In the genomic region with DNA sequence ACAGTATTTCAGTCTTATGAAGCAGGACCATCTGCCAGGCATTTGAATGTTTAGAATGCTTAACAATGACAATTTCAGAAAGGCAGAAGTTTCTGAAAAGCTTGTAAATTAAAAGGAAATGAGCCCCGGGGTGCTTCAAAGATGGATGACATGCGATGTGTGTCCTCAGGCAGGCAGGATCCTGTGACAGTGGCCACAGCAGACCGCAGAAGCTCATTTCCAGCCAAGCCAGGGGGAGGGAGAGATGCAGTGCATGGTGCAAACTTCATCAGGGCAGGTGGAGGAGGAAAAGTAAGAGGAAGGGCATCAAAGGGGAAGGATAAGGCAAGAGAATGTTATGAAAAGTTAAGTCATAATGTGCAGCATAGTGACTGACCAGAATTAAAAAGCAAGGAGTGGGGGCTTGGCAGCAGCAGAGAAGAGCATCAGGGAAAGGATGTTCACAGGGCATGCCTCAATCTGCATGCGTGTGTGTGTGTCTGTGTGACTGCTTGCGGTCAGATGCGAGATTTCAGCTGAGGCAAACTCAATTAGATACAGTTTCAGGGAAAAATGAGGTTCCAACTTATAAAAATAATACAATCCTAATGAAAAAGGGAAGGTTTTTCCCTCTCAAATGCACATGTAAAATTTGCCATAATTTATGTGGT, we compare ENCODE assay signal across 15 cellular contexts.
DNase-seq lines count a peak whose midpoint lies in the region; TF ChIP-seq lines count a peak whose summit lies in the region.
"Had no signal": no experiment of that assay in that cellular context is flagged by ENCODE, and none has a peak within 500 bp of the region (broad histone marks: within the 10 kb centered on the region; RNA-seq: fewer than 3 reads in every experiment).

No MANE protein-coding gene starts in this region.

- no CpG with 5 or more reads among the region's 6 CpGs for WGBS in H9 (ENCODE audit: extremely low coverage, insufficient read length, low lambda C conversion rate)
- WGBS in mesendoderm (ENCODE audit: extremely low coverage, insufficient coverage, low lambda C conversion rate): no CpG with 5 or more reads among the region's 6 CpGs
- WGBS in sigmoid colon, 2 donors: 69 to 90% methylated on average over 6 of the region's 6 CpGs

- H3K9ac ChIP-seq in H9 (ENCODE audit: extremely low read depth, insufficient read length, low read length) (no peak overlapping the region), mesendoderm (ENCODE audit: low read length) (no peak overlapping the region)
- H3K9ac ChIP-seq: KMS-11 had no signal

- H3K4me3 ChIP-seq in mesendoderm (ENCODE audit: low read length) (no peak overlapping the region), sigmoid colon (no peak overlapping the region)
- H3K4me3 ChIP-seq: GM12878 had no signal

- H3K27ac Mint-ChIP-seq in H9 (peak overlapping the region in 2 of 3 experiments; percentile 51 to 87; a peak in 4 of 7 replicates), type B pancreatic cell (peak overlapping the region; percentile 9)
- no peak overlapping the region for H3K27ac Mint-ChIP-seq in activated CD4-positive, alpha-beta memory T cell treated with anti-CD3 and anti-CD28 coated beads for 36 hours
- H3K27ac Mint-ChIP-seq: CD8-positive, alpha-beta memory T cell had no signal

- no peaks in the 10 kb centered on the region for H3K27me3 ChIP-seq in H9 (ENCODE audit: insufficient read depth, low read length)
- H3K27me3 ChIP-seq in mesendoderm (ENCODE audit: insufficient read depth, low read length, poor library complexity): no peaks in the 10 kb centered on the region
- no peaks in the 10 kb centered on the region for H3K27me3 ChIP-seq in sigmoid colon

- H2BK20ac ChIP-seq in H9 (ENCODE audit: low read depth, low read length, poor library complexity, severe bottlenecking): no peak overlapping the region

- H3K23ac ChIP-seq in H9 (ENCODE audit: insufficient read length, low read depth, low read length) (no peak overlapping the region), mesendoderm (ENCODE audit: low read length) (no peak overlapping the region)

- TF ChIP-seq POLR2A in sigmoid colon (IDR thresholded peaks at IDR 0.05): no peak

- H2AK5ac ChIP-seq in H9 (ENCODE audit: insufficient read length, low read length) (no peak overlapping the region), mesendoderm (ENCODE audit: low read length) (peak overlapping the region; percentile 19)

- H3K27ac ChIP-seq in H9 (ENCODE audit: insufficient read length, low read depth, low read length): no peak overlapping the region
- peak overlapping the region; percentile 73; the same call in 1 of the 2 replicates for H3K27ac ChIP-seq in VCaP
- H3K27ac ChIP-seq in mesendoderm (ENCODE audit: low read depth, low read length): no peak overlapping the region
- no peak overlapping the region for H3K27ac ChIP-seq in sigmoid colon
- H3K27ac ChIP-seq: KMS-11 had no signal

- no peak overlapping the region for H2AFZ ChIP-seq in H9 (ENCODE audit: low read length)

- H3K79me1 ChIP-seq in H9 (ENCODE audit: insufficient read depth, low read depth, low read length, poor library complexity, severe bottlenecking) (no peaks in the 10 kb centered on the region), mesendoderm (ENCODE audit: low read length) (no peaks in the 10 kb centered on the region)

- no peak overlapping the region for H2BK5ac ChIP-seq in H9 (ENCODE audit: insufficient read length, low read length)
- no peak overlapping the region for H2BK5ac ChIP-seq in mesendoderm (ENCODE audit: low read length)

- H3K56ac ChIP-seq in H9 (ENCODE audit: insufficient read length, low read depth, low read length) (no peak overlapping the region), mesendoderm (ENCODE audit: low read length) (no peak overlapping the region)

- H3K4me2 ChIP-seq in H9 (ENCODE audit: insufficient read depth, insufficient read length, low read length) (no peak overlapping the region), mesendoderm (ENCODE audit: low read length) (no peak overlapping the region)
- H3K4me2 ChIP-seq: KMS-11 had no signal

- H4K8ac ChIP-seq in H9 (replicated peaks; ENCODE audit: insufficient read length, low read depth, low read length) (no peak overlapping the region), mesendoderm (ENCODE audit: low read depth, low read length) (no peak overlapping the region)

- no peaks in the 10 kb centered on the region for H3K23me2 ChIP-seq in H9 (ENCODE audit: insufficient read length, low read depth, low read length, poor library complexity, severe bottlenecking)

- no peak overlapping the region for H3K4ac ChIP-seq in H9 (ENCODE audit: low read depth, low read length)
- H3K4ac ChIP-seq in mesendoderm (ENCODE audit: low read depth, low read length): no peak overlapping the region

- no peaks in the 10 kb centered on the region for H3K79me2 ChIP-seq in H9 (ENCODE audit: insufficient read depth, low read length)
- H3K79me2 ChIP-seq in mesendoderm (ENCODE audit: control insufficient read depth, insufficient read depth, low read length): no peaks in the 10 kb centered on the region

- no peak for TF ChIP-seq EP300 in sigmoid colon (IDR thresholded peaks at IDR 0.05)

- H3K18ac ChIP-seq in H9 (ENCODE audit: insufficient read length, low read depth, low read length) (no peak overlapping the region), mesendoderm (ENCODE audit: low read length) (no peak overlapping the region)

- H2BK12ac ChIP-seq in H9 (ENCODE audit: insufficient read length, low read depth, low read length): no peak overlapping the region

- H2BK120ac ChIP-seq in H9 (ENCODE audit: low read depth, low read length, poor library complexity, severe bottlenecking) (no peak overlapping the region), mesendoderm (ENCODE audit: low read depth, low read length) (no peak overlapping the region)

- no peak overlapping the region for H4K91ac ChIP-seq in H9 (ENCODE audit: insufficient read length, low read depth, low read length)

- H3T11ph ChIP-seq in H9 (ENCODE audit: low read length): no peak overlapping the region

- no peaks in the 10 kb centered on the region; the same call in 1 of the 2 replicates for H3K4me1 ChIP-seq in H9 (ENCODE audit: insufficient read depth, low read length)
- no peaks in the 10 kb centered on the region for H3K4me1 ChIP-seq in mesendoderm (ENCODE audit: control insufficient read depth, low read depth, low read length)
- H3K4me1 ChIP-seq in sigmoid colon: no peaks in the 10 kb centered on the region

- H3K14ac ChIP-seq in H9 (ENCODE audit: insufficient read depth, low read length): peak overlapping the region; percentile 74; the same call in 1 of the 2 replicates

- DNase-seq in H9 (no peak), mesendoderm (no peak), type B pancreatic cell (ENCODE audit: extremely low spot score, unreplicated experiment) (no peak), sigmoid colon (no peak), inferior parietal cortex (ENCODE audit: extremely low spot score) (no peak)
- no peak for DNase-seq in activated CD4-positive, alpha-beta memory T cell treated with anti-CD3 and anti-CD28 coated beads for 36 hours
- DNase-seq: CD8-positive, alpha-beta memory T cell; GDM1; NCI-H1048; NCI-H1436 treated with DMSO at 0.1 percent for 48 hours; NCI-H2081 treated with DMSO at 0.1 percent for 48 hours; NCI-H510A treated with DMSO at 0.1 percent for 48 hours had no signal

- H2BK15ac ChIP-seq in H9 (ENCODE audit: low read depth, low read length): no peak overlapping the region
- H2BK15ac ChIP-seq in mesendoderm (replicated peaks; ENCODE audit: low read depth): no peak overlapping the region

- intact Hi-C loops in sigmoid colon (cut with DNase I): no loop called here
- intact Hi-C loops in activated CD4-positive, alpha-beta memory T cell treated with anti-CD3 and anti-CD28 coated beads for 36 hours (cut with micrococcal nuclease): loop anchor here (5.0 kb wide), 2 partner anchors 361 to 531 kb away; partner anchors contain the start of gene GRB10

- H4K5ac ChIP-seq in H9 (ENCODE audit: insufficient read length, low read depth, low read length): no peak overlapping the region
- H4K5ac ChIP-seq in mesendoderm (ENCODE audit: low read length): no peak overlapping the region

- peaks cover 10 to 17% of the 10 kb centered on the region in 2 experiments for H3K9me3 Mint-ChIP-seq in H9
- H3K9me3 Mint-ChIP-seq in type B pancreatic cell: no peaks in the 10 kb centered on the region
- peaks cover 10% of the 10 kb centered on the region for H3K9me3 Mint-ChIP-seq in activated CD4-positive, alpha-beta memory T cell treated with anti-CD3 and anti-CD28 coated beads for 36 hours

- POLR2A ChIA-PET in activated CD4-positive, alpha-beta memory T cell treated with anti-CD3 and anti-CD28 coated beads for 36 hours (lab: Charles Lee): no interaction called here

- H3K4me1 Mint-ChIP-seq in H9 (peaks cover 17% of the 10 kb centered on the region in 2 experiments), type B pancreatic cell (ENCODE audit: unreplicated experiment) (no peaks in the 10 kb centered on the region)
- peaks cover 17% of the 10 kb centered on the region for H3K4me1 Mint-ChIP-seq in activated CD4-positive, alpha-beta memory T cell treated with anti-CD3 and anti-CD28 coated beads for 36 hours (ENCODE audit: low read depth)

- H3K36me3 Mint-ChIP-seq in H9 (ENCODE audit: insufficient read depth in 1 of 3, low read depth in 3 of 3): peaks cover 11 to 20% (median 17%) of the 10 kb centered on the region in 3 experiments
- peaks cover 3% of the 10 kb centered on the region for H3K36me3 Mint-ChIP-seq in type B pancreatic cell
- H3K36me3 Mint-ChIP-seq in activated CD4-positive, alpha-beta memory T cell treated with anti-CD3 and anti-CD28 coated beads for 36 hours: no peaks in the 10 kb centered on the region
- H3K36me3 Mint-ChIP-seq: CD8-positive, alpha-beta memory T cell had no signal

- no peaks in the 10 kb centered on the region for H3K36me3 ChIP-seq in mesendoderm (ENCODE audit: control insufficient read depth, insufficient read depth, low read length)
- H3K36me3 ChIP-seq in sigmoid colon: no peaks in the 10 kb centered on the region

- no peaks in the 10 kb centered on the region for H3K27me3 Mint-ChIP-seq in H9 (ENCODE audit: low read depth)
- H3K27me3 Mint-ChIP-seq in type B pancreatic cell: no peaks in the 10 kb centered on the region
- peaks cover 5% of the 10 kb centered on the region for H3K27me3 Mint-ChIP-seq in activated CD4-positive, alpha-beta memory T cell treated with anti-CD3 and anti-CD28 coated beads for 36 hours

- no peak overlapping the region for H3K4me3 Mint-ChIP-seq in H9
- no peak overlapping the region for H3K4me3 Mint-ChIP-seq in type B pancreatic cell
- no peak overlapping the region for H3K4me3 Mint-ChIP-seq in activated CD4-positive, alpha-beta memory T cell treated with anti-CD3 and anti-CD28 coated beads for 36 hours
- H3K4me3 Mint-ChIP-seq: CD8-positive, alpha-beta memory T cell had no signal

- H3K9me3 ChIP-seq in H9 (ENCODE audit: control insufficient read depth, low read depth, low read length) (no peaks in the 10 kb centered on the region), sigmoid colon (peaks cover 0 to 6% (median 4%) of the 10 kb centered on the region in 4 donors)

- TF ChIP-seq CTCF in H9 (conservative IDR thresholded peaks at IDR 0.05) (no peak), VCaP (conservative IDR thresholded peaks at IDR 0.05) (no peak), type B pancreatic cell (conservative IDR thresholded peaks at IDR 0.05) (no peak), sigmoid colon (IDR thresholded peaks at IDR 0.05) (no peak)

- CTCF ChIA-PET in activated CD4-positive, alpha-beta memory T cell treated with anti-CD3 and anti-CD28 coated beads for 36 hours (lab: Charles Lee): interaction anchor here (0.8 to 5.5 kb wide), 6 partner anchors 10 to 675 kb away, joined by 3 to 86 read pairs (median 20); no protein-coding TSS in a partner anchor

- H4K20me1 ChIP-seq in H9 (ENCODE audit: control insufficient read depth, insufficient read depth, insufficient read length): no peaks in the 10 kb centered on the region
